8 cellular contexts compared by ENCODE assay signal in genomic region chr7:28686418-28686800, GRCh38.
A peak's percentile ranks its signal among the peaks of the same experiment; 100 is the strongest.
DNase-seq lines count a peak whose midpoint lies in the region; ATAC-seq and TF ChIP-seq lines count a peak whose summit lies in the region.

No MANE protein-coding gene starts in this region.

- H3K27ac Mint-ChIP-seq in Calu3 (ENCODE audit: unreplicated experiment): no peak overlapping the region
- no peak overlapping the region for H3K27ac Mint-ChIP-seq in nephron progenitor cell

- H3K27ac ChIP-seq in esophagus squamous epithelium: peak overlapping the region; percentile 58 to 84 (median 78)

- no peaks in the 10 kb centered on the region for H3K9me3 ChIP-seq in esophagus squamous epithelium

- H3K4me1 Mint-ChIP-seq in Calu3 (ENCODE audit: low read depth, unreplicated experiment) (peaks cover 19% of the 10 kb centered on the region), nephron progenitor cell (peaks cover 11% of the 10 kb centered on the region)

- no peaks in the 10 kb centered on the region for H3K36me3 Mint-ChIP-seq in Calu3 (ENCODE audit: insufficient read depth, unreplicated experiment)
- no peaks in the 10 kb centered on the region for H3K36me3 Mint-ChIP-seq in nephron progenitor cell (ENCODE audit: low read depth)

- no peak for TF ChIP-seq CTCF in Calu3 (IDR thresholded peaks at IDR 0.05; ENCODE audit: unreplicated experiment)
- no peak for TF ChIP-seq CTCF in esophagus squamous epithelium (IDR thresholded peaks at IDR 0.05)
- TF ChIP-seq CTCF in nephron progenitor cell (IDR thresholded peaks at IDR 0.05): no peak

- no peaks in the 10 kb centered on the region for H3K27me3 Mint-ChIP-seq in Calu3 (ENCODE audit: unreplicated experiment)
- peaks cover under 1% of the 10 kb centered on the region for H3K27me3 Mint-ChIP-seq in nephron progenitor cell (ENCODE audit: low read depth, poor library complexity)

- TSS peak; percentile 76 for BruUV-seq in Calu3 (replicated peaks; lab: Mats Ljungman, UMichigan)

- no peaks in the 10 kb centered on the region for H3K36me3 ChIP-seq in esophagus squamous epithelium

- peaks cover 13 to 43% (median 14%) of the 10 kb centered on the region in 3 donors for H3K4me1 ChIP-seq in esophagus squamous epithelium

- peaks cover 0 to 21% (median 0%) of the 10 kb centered on the region in 4 donors for H3K27me3 ChIP-seq in esophagus squamous epithelium

- no peak for TF ChIP-seq POLR2A in esophagus squamous epithelium (IDR thresholded peaks at IDR 0.05)

- intact Hi-C loops in Calu3 (cut with micrococcal nuclease; ENCODE audit: unreplicated experiment) (loop anchor here (1.0 to 5.0 kb wide), 2 partner anchors 128 to 166 kb away; no protein-coding TSS in a partner anchor), esophagus squamous epithelium (cut with DNase I) (no loop called here)

- H3K9me3 Mint-ChIP-seq in Calu3 (ENCODE audit: low read depth, unreplicated experiment) (no peaks in the 10 kb centered on the region), nephron progenitor cell (no peaks in the 10 kb centered on the region)

- H3K4me3 Mint-ChIP-seq in Calu3 (ENCODE audit: low read depth, unreplicated experiment) (no peak overlapping the region), nephron progenitor cell (no peak overlapping the region)

- peak; percentile 54 for DNase-seq in Calu3
- DNase-seq in esophagus squamous epithelium (lab: John Stamatoyannopoulos, UW): no peak
- DNase-seq in nephron progenitor cell: peak; percentile 14
- no peak for DNase-seq in HuH-7 (ENCODE audit: low spot score)
- DNase-seq in NCI-H1092 (lab: John Stamatoyannopoulos, UW): no peak

- WGBS in esophagus squamous epithelium, 2 donors: 3 to 10% methylated on average over 11 of the region's 12 CpGs

- CTCF ChIA-PET in Calu3 (lab: Charles Lee): interaction anchor here (0.6 to 1.2 kb wide), 7 partner anchors 21 to 276 kb away, joined by 3 to 5 read pairs (median 4); no protein-coding TSS in a partner anchor

- H3K4me3 ChIP-seq in esophagus squamous epithelium: peak overlapping the region; percentile 15 to 57 (median 40)

- no peak for ATAC-seq in GM18873 (IDR thresholded peaks at IDR 0.05; ENCODE audit: low FRiP score, unreplicated experiment)
- no peak for ATAC-seq in GM18520 (IDR thresholded peaks at IDR 0.05; ENCODE audit: unreplicated experiment)

TF ChIP-seq in PFSK-1, 5 proteins besides CTCF, POLR2A, EP300 and RAD21:
- TF ChIP-seq TAF1 (IDR thresholded peaks at IDR 0.05; ENCODE audit: borderline replicate concordance, insufficient read depth, low read length): no peak
- TF ChIP-seq FOXP2 (optimal IDR thresholded peaks at IDR 0.05; ENCODE audit: borderline replicate concordance, extremely low read depth, extremely low read length, insufficient read depth): no peak
- TF ChIP-seq POLR2AphosphoS5 (IDR thresholded peaks at IDR 0.05; ENCODE audit: low read depth, low read length): no peak
- TF ChIP-seq REST (IDR thresholded peaks at IDR 0.05; ENCODE audit: insufficient read depth in 1 of 2, low read depth in 2 of 2, low read length in 2 of 2): no peak
- peak; percentile 36; the same call in 1 of the 2 replicates for TF ChIP-seq SIN3A (IDR thresholded peaks at IDR 0.05; ENCODE audit: borderline replicate concordance, insufficient read depth, low read length)

Comparison
In these comparisons a context has a peak if more than half of its experiments do, and no peak if none do; other contexts are left out.
1. DNase-seq: peak in Calu3 (single experiment) and nephron progenitor cell (single experiment); none in esophagus squamous epithelium (single experiment), HuH-7 (single experiment) and NCI-H1092 (single experiment).